7 cellular contexts compared by ENCODE assay signal in the genomic region with DNA sequence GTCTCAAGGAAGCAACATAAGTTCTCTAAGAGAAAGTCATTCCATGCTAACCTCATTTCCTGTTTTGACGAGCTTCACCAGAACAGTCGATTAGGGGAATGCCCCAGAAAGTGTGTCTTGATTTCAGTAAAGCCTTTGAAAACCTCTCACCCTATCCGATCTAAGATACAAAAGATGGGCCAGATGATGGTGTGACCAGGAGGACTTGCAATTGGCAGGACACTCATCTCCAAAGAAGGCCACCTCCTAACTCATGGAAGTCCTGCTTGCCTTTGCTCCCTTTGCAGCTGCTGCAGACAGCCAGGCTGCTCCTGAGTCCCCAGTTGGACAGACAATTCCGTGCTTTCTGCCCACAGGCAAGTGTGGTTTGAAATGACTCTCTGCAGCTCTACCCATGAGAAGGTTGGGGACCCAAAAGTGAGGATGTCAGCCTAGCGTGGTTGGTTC.
DNase-seq lines count a peak whose midpoint lies in the region; ATAC-seq, FAIRE-seq and TF ChIP-seq lines count a peak whose summit lies in the region.
"Not testable (repeated sequence)": the region's sequence is repeated elsewhere in the genome, so short reads cannot be mapped to it uniquely, and the experiment has no call there.

No MANE protein-coding gene starts in this region.

- FAIRE-seq in endothelial cell of umbilical vein (lab: Jason Lieb, UNC), result not testable (repeated sequence)

- H3K9me3 ChIP-seq in Karpas-422 (ENCODE audit: low read length); endothelial cell of umbilical vein (replicated peaks; ENCODE audit: control insufficient read depth, insufficient read depth, low read length): not testable (repeated sequence)

- not testable (repeated sequence) for H3K4me3 ChIP-seq in Karpas-422 (ENCODE audit: low read length); endothelial cell of umbilical vein (replicated peaks in 1 of 3; ENCODE audit: insufficient read depth in 1 of 3, low read depth in 1 of 3, low read length in 3 of 3)

- H3K27me3 Mint-ChIP-seq in activated T-helper 2 cell treated with anti-CD3 and anti-CD28 coated beads, Interferon-gamma antibody, Interleukin-2, Interleukin-4, amounts not matched to agents 10 μg/mL and 5 μg/mL and 100 μg/mL, durations not matched to agents 14 hours and 24 hours and 36 hours (ENCODE audit: low read depth), result not testable (repeated sequence)

- peaks cover 30% of the 10 kb centered on the region for H3K4me1 Mint-ChIP-seq in activated T-helper 2 cell treated with anti-CD3 and anti-CD28 coated beads, Interferon-gamma antibody, Interleukin-2, Interleukin-4, amounts not matched to agents 10 μg/mL and 5 μg/mL and 100 μg/mL, durations not matched to agents 14 hours and 24 hours and 36 hours (ENCODE audit: low read depth)

- not testable (repeated sequence) for H4K20me1 ChIP-seq in Karpas-422 (ENCODE audit: insufficient read depth, low read depth, low read length); endothelial cell of umbilical vein (replicated peaks; ENCODE audit: control insufficient read depth, extremely low read depth, insufficient read depth, low read length)

- peak overlapping the region; percentile 90 for H3K27ac Mint-ChIP-seq in activated T-helper 2 cell treated with anti-CD3 and anti-CD28 coated beads, Interferon-gamma antibody, Interleukin-2, Interleukin-4, amounts not matched to agents 10 μg/mL and 5 μg/mL and 100 μg/mL, durations not matched to agents 14 hours and 24 hours and 36 hours

- peaks cover 27% of the 10 kb centered on the region for H3K36me3 Mint-ChIP-seq in activated T-helper 2 cell treated with anti-CD3 and anti-CD28 coated beads, Interferon-gamma antibody, Interleukin-2, Interleukin-4, amounts not matched to agents 10 μg/mL and 5 μg/mL and 100 μg/mL, durations not matched to agents 14 hours and 24 hours and 36 hours (ENCODE audit: low read depth)

- DNase-seq in Karpas-422 (peak; percentile 29), endothelial cell of umbilical vein (ENCODE audit: low read depth, low spot score) (peak; percentile 26)
- peak; percentile 59 to 69 for DNase-seq in activated CD4-positive, alpha-beta T cell treated with anti-CD3 and anti-CD28 coated beads, Interleukin-2, amount 50 U/mL, for 48 hours
- peak; percentile 40 for DNase-seq in activated T-helper 2 cell treated with anti-CD3 and anti-CD28 coated beads, Interferon-gamma antibody, Interleukin-2, Interleukin-4, amounts not matched to agents 10 μg/mL and 5 μg/mL and 100 μg/mL, durations not matched to agents 14 hours and 24 hours and 36 hours (ENCODE audit: low spot score)
- DNase-seq in stimulated activated CD4-positive, alpha-beta T cell treated with anti-CD3 and anti-CD28 coated beads, Interleukin-4, amount 100 ng/mL, for 24 hours, result peak; percentile 61

- intact Hi-C loops in activated T-helper 2 cell treated with anti-CD3 and anti-CD28 coated beads, Interferon-gamma antibody, Interleukin-2, Interleukin-4, amounts not matched to agents 10 μg/mL and 5 μg/mL and 100 μg/mL, durations not matched to agents 14 hours and 24 hours and 36 hours (cut with micrococcal nuclease); endothelial cell of umbilical vein (cut with micrococcal nuclease): not testable (repeated sequence)

- not testable (repeated sequence) for H3K79me2 ChIP-seq in Karpas-422 (ENCODE audit: low read length)
- H3K79me2 ChIP-seq in endothelial cell of umbilical vein (ENCODE audit: control insufficient read depth, insufficient read depth, low read length), result peaks cover 28% of the 10 kb centered on the region

- not testable (repeated sequence) for H3K9ac ChIP-seq in Karpas-422 (ENCODE audit: low read length); endothelial cell of umbilical vein (replicated peaks; ENCODE audit: extremely low read depth, insufficient read depth, low read length)

- H3K9me3 Mint-ChIP-seq in activated T-helper 2 cell treated with anti-CD3 and anti-CD28 coated beads, Interferon-gamma antibody, Interleukin-2, Interleukin-4, amounts not matched to agents 10 μg/mL and 5 μg/mL and 100 μg/mL, durations not matched to agents 14 hours and 24 hours and 36 hours, result not testable (repeated sequence)

- H3K4me3 Mint-ChIP-seq in activated T-helper 2 cell treated with anti-CD3 and anti-CD28 coated beads, Interferon-gamma antibody, Interleukin-2, Interleukin-4, amounts not matched to agents 10 μg/mL and 5 μg/mL and 100 μg/mL, durations not matched to agents 14 hours and 24 hours and 36 hours (ENCODE audit: low read depth), result not testable (repeated sequence)

- not testable (repeated sequence) for H3K9me2 ChIP-seq in Karpas-422 (replicated peaks; ENCODE audit: insufficient read depth, low read length)

- H3K36me3 ChIP-seq in Karpas-422 (ENCODE audit: insufficient read depth, low read length); endothelial cell of umbilical vein (ENCODE audit: control insufficient read depth in 2 of 2, extremely low read depth in 1 of 2, insufficient read depth in 2 of 2, low read length in 2 of 2): not testable (repeated sequence)

- POLR2A ChIA-PET in endothelial cell of umbilical vein (lab: Charles Lee), result not testable (repeated sequence)

- TF ChIP-seq POLR2A in endothelial cell of umbilical vein (IDR thresholded peaks at IDR 0.05; ENCODE audit: low read depth, low read length), result not testable (repeated sequence)

- H3K9me1 ChIP-seq in endothelial cell of umbilical vein (replicated peaks; ENCODE audit: control insufficient read depth, extremely low read depth, insufficient read depth, low read length), result not testable (repeated sequence)

- H3K4me1 ChIP-seq in Karpas-422 (ENCODE audit: low read length); endothelial cell of umbilical vein (ENCODE audit: control insufficient read depth, extremely low read depth, insufficient read depth, low read length): not testable (repeated sequence)

- not testable (repeated sequence) for TF ChIP-seq CTCF in endothelial cell of umbilical vein (IDR thresholded peaks at IDR 0.05; ENCODE audit: extremely low read depth in 1 of 2, insufficient read depth in 1 of 2, low read depth in 1 of 2, low read length in 2 of 2)

- CTCF ChIA-PET in endothelial cell of umbilical vein (lab: Charles Lee), result not testable (repeated sequence)

- not testable (repeated sequence) for H3K4me2 ChIP-seq in Karpas-422 (ENCODE audit: low read depth, low read length, poor library complexity, severe bottlenecking); endothelial cell of umbilical vein (ENCODE audit: insufficient read depth, low read length)

- not testable (repeated sequence) for H2AFZ ChIP-seq in Karpas-422 (ENCODE audit: low read length); endothelial cell of umbilical vein (ENCODE audit: low read depth, low read length)

- ATAC-seq in GM18909 (IDR thresholded peaks at IDR 0.05; ENCODE audit: poor library complexity, unreplicated experiment) (peak; percentile 66), HG02759 (IDR thresholded peaks at IDR 0.05; ENCODE audit: unreplicated experiment) (peak; percentile 58)

- BruUV-seq in endothelial cell of umbilical vein (replicated peaks; lab: Mats Ljungman, UMichigan), result TSS peak; percentile 11

- dilution Hi-C loops in endothelial cell of umbilical vein (cut with MboI; ENCODE audit: extremely low pct_ligation_motif_present, low sequenced_read_pairs), result not testable (repeated sequence)

- not testable (repeated sequence) for H3K27me3 ChIP-seq in Karpas-422 (ENCODE audit: low read length); endothelial cell of umbilical vein (ENCODE audit: control insufficient read depth in 2 of 2, insufficient read depth in 2 of 2, low read length in 2 of 2)

- not testable (repeated sequence) for H3K27ac ChIP-seq in Karpas-422 (ENCODE audit: low read length)
- peak overlapping the region; percentile 11 for H3K27ac ChIP-seq in endothelial cell of umbilical vein (ENCODE audit: insufficient read depth, low read depth, low read length)
